ENCODE assay signal across 14 cellular contexts in genomic region chr7:85104432-85105205, GRCh38.
DNase-seq lines count a peak whose midpoint lies in the region; ATAC-seq and TF ChIP-seq lines count a peak whose summit lies in the region.
"Had no signal": no experiment of that assay in that cellular context is flagged by ENCODE, and none has a peak within 500 bp of the region (broad histone marks: within the 10 kb centered on the region; RNA-seq: fewer than 3 reads in every experiment).

No MANE protein-coding gene starts in this region.

- H3K36me3 Mint-ChIP-seq in nephron progenitor cell (ENCODE audit: low read depth) = peaks cover 21% of the 10 kb centered on the region
- H3K36me3 Mint-ChIP-seq: CD4-positive, CD25-positive, alpha-beta regulatory T cell had no signal

- H3K9me3 Mint-ChIP-seq in nephron progenitor cell = peaks cover 5% of the 10 kb centered on the region
- H3K9me3 Mint-ChIP-seq: activated T-helper 17 cell treated with anti-CD3 and anti-CD28 coated beads, Interleukin-2, amount 50 U/mL, for 72 hours; stimulated activated naive CD8-positive, alpha-beta T cell treated with anti-CD3 and anti-CD28 coated beads, Interleukin-15, amount 100 ng/mL, for 72 hours had no signal

- no peak overlapping the region for H3K4me3 Mint-ChIP-seq in nephron progenitor cell
- H3K4me3 Mint-ChIP-seq: activated T-helper 17 cell treated with anti-CD3 and anti-CD28 coated beads, Interleukin-2, amount 50 U/mL, for 72 hours; CD4-positive, CD25-positive, alpha-beta regulatory T cell; stimulated activated naive CD8-positive, alpha-beta T cell treated with anti-CD3 and anti-CD28 coated beads, Interleukin-15, amount 100 ng/mL, for 72 hours had no signal

- peak overlapping the region; percentile 72 for H3K27ac Mint-ChIP-seq in nephron progenitor cell
- H3K27ac Mint-ChIP-seq: activated T-helper 17 cell treated with anti-CD3 and anti-CD28 coated beads, Interleukin-2, amount 50 U/mL, for 72 hours; CD4-positive, CD25-positive, alpha-beta regulatory T cell; stimulated activated naive CD8-positive, alpha-beta T cell treated with anti-CD3 and anti-CD28 coated beads, Interleukin-15, amount 100 ng/mL, for 72 hours had no signal

- peaks cover 57% of the 10 kb centered on the region for H3K4me1 Mint-ChIP-seq in nephron progenitor cell
- H3K4me1 Mint-ChIP-seq: activated T-helper 17 cell treated with anti-CD3 and anti-CD28 coated beads, Interleukin-2, amount 50 U/mL, for 72 hours; CD4-positive, CD25-positive, alpha-beta regulatory T cell; stimulated activated naive CD8-positive, alpha-beta T cell treated with anti-CD3 and anti-CD28 coated beads, Interleukin-15, amount 100 ng/mL, for 72 hours had no signal

- TF ChIP-seq CTCF in nephron progenitor cell (IDR thresholded peaks at IDR 0.05) = no peak

- peak; percentile 80 for DNase-seq in EH (ENCODE audit: low read depth)
- DNase-seq in NCI-H460 (ENCODE audit: extremely low read depth, low read depth) = peak; percentile 19
- peak; percentile 43 to 84 for DNase-seq in dermis microvascular lymphatic vessel endothelial cell (ENCODE audit: low read depth in 2 of 2)
- DNase-seq in nephron progenitor cell = no peak
- DNase-seq in DMS53 treated with DMSO at 0.1 percent for 48 hours (lab: John Stamatoyannopoulos, UW; ENCODE audit: unreplicated experiment) = no peak
- DNase-seq in NCI-H1092 treated with DMSO at 0.1 percent for 48 hours (lab: John Stamatoyannopoulos, UW) = no peak
- DNase-seq: CD4-positive, CD25-positive, alpha-beta regulatory T cell; NCI-H1436; posterior cingulate gyrus; stimulated activated CD4-positive, alpha-beta T cell treated with anti-CD3 and anti-CD28 coated beads, Interleukin-4, amount 100 ng/mL, for 4 hours; stimulated activated naive CD8-positive, alpha-beta T cell treated with anti-CD3 and anti-CD28 coated beads, Interleukin-15, amount 100 ng/mL, for 72 hours had no signal

- ATAC-seq in GM21367 (IDR thresholded peaks at IDR 0.05; ENCODE audit: unreplicated experiment) = no peak
- no peak for ATAC-seq in GM21737 (IDR thresholded peaks at IDR 0.05; ENCODE audit: unreplicated experiment)
- ATAC-seq: activated T-helper 17 cell treated with anti-CD3 and anti-CD28 coated beads, Interleukin-2, amount 50 U/mL, for 72 hours; stimulated activated naive CD8-positive, alpha-beta T cell treated with anti-CD3 and anti-CD28 coated beads, Interleukin-15, amount 100 ng/mL, for 72 hours had no signal

- H3K27me3 Mint-ChIP-seq in nephron progenitor cell (ENCODE audit: low read depth, poor library complexity) = no peaks in the 10 kb centered on the region
- H3K27me3 Mint-ChIP-seq: activated T-helper 17 cell treated with anti-CD3 and anti-CD28 coated beads, Interleukin-2, amount 50 U/mL, for 72 hours; CD4-positive, CD25-positive, alpha-beta regulatory T cell; stimulated activated naive CD8-positive, alpha-beta T cell treated with anti-CD3 and anti-CD28 coated beads, Interleukin-15, amount 100 ng/mL, for 72 hours had no signal

Comparison
In these comparisons a context has a peak if more than half of its experiments do, and no peak if none do; other contexts are left out.
1. DNase-seq: peak in EH (single experiment), NCI-H460 (single experiment) and dermis microvascular lymphatic vessel endothelial cell (2 of 2); none in nephron progenitor cell (single experiment), DMS53 treated with DMSO at 0.1 percent for 48 hours (single experiment) and NCI-H1092 treated with DMSO at 0.1 percent for 48 hours (single experiment).